In genomic region chr1:8870118-8870517, GRCh38 we compare ENCODE assay signal across 16 cellular contexts. TPM values are rescaled to one million over a fixed set of nuclear protein-coding genes. Genes with fewer than 3 reads are reported as not detected.
DNase-seq lines count a peak whose midpoint lies in the region; ATAC-seq and TF ChIP-seq lines count a peak whose summit lies in the region.
"Had no signal": no experiment of that assay in that cellular context is flagged by ENCODE, and none has a peak within 500 bp of the region (broad histone marks: within the 10 kb centered on the region; RNA-seq: fewer than 3 reads in every experiment).

No MANE protein-coding gene starts in this region.

- peaks cover 50% of the 10 kb centered on the region for H4K20me1 ChIP-seq in MM.1S (ENCODE audit: insufficient read depth, low read length)

- H3K9me3 Mint-ChIP-seq in activated naive CD4-positive, alpha-beta T cell treated with anti-CD3 and anti-CD28 coated beads, Interleukin-2, amount 10 ng/mL, durations not matched to agents 7 days and 5 days: no peaks in the 10 kb centered on the region
- H3K9me3 Mint-ChIP-seq in type B pancreatic cell: no peaks in the 10 kb centered on the region

- H3F3A ChIP-seq in MM.1S (ENCODE audit: insufficient read depth, low read length): peaks cover 21% of the 10 kb centered on the region; the same call in 1 of the 2 replicates

- no peaks in the 10 kb centered on the region for H3K27me3 Mint-ChIP-seq in activated naive CD4-positive, alpha-beta T cell treated with anti-CD3 and anti-CD28 coated beads, Interleukin-2, amount 10 ng/mL, durations not matched to agents 7 days and 5 days
- no peaks in the 10 kb centered on the region for H3K27me3 Mint-ChIP-seq in T-helper 17 cell
- no peaks in the 10 kb centered on the region for H3K27me3 Mint-ChIP-seq in type B pancreatic cell

- peaks cover 91% of the 10 kb centered on the region for H3K36me3 Mint-ChIP-seq in activated naive CD4-positive, alpha-beta T cell treated with anti-CD3 and anti-CD28 coated beads, Interleukin-2, amount 10 ng/mL, durations not matched to agents 7 days and 5 days
- H3K36me3 Mint-ChIP-seq in T-helper 17 cell (ENCODE audit: low read depth) (peaks cover 4% of the 10 kb centered on the region), type B pancreatic cell (peaks cover 47% of the 10 kb centered on the region)

- no peak overlapping the region for H3K9ac ChIP-seq in MM.1S (ENCODE audit: low read length)
- H3K9ac ChIP-seq: KMS-11 had no signal

- CTCF ChIA-PET in activated naive CD4-positive, alpha-beta T cell treated with anti-CD3 and anti-CD28 coated beads, Interleukin-2, amount 10 ng/mL, durations not matched to agents 7 days and 5 days (lab: Charles Lee): interaction anchor here (0.9 to 2.2 kb wide), 4 partner anchors 9 to 135 kb away, joined by 3 to 7 read pairs (median 6); no protein-coding TSS in a partner anchor

- peak overlapping the region; percentile 98 for H3K27ac ChIP-seq in epithelial cell of prostate
- H3K27ac ChIP-seq in MM.1S (ENCODE audit: low read length): no peak overlapping the region
- H3K27ac ChIP-seq: ascending aorta, KMS-11, psoas muscle had no signal

- TF ChIP-seq CTCF in type B pancreatic cell (conservative IDR thresholded peaks at IDR 0.05): no peak
- no peak for TF ChIP-seq CTCF in MM.1S (IDR thresholded peaks at IDR 0.05; ENCODE audit: low read length)

- peak overlapping the region; percentile 78 for H3K27ac Mint-ChIP-seq in activated naive CD4-positive, alpha-beta T cell treated with anti-CD3 and anti-CD28 coated beads, Interleukin-2, amount 10 ng/mL, durations not matched to agents 7 days and 5 days
- H3K27ac Mint-ChIP-seq in T-helper 17 cell (peak overlapping the region; percentile 57), type B pancreatic cell (peak overlapping the region; percentile 70)

- H3K4me1 Mint-ChIP-seq in activated naive CD4-positive, alpha-beta T cell treated with anti-CD3 and anti-CD28 coated beads, Interleukin-2, amount 10 ng/mL, durations not matched to agents 7 days and 5 days: peaks cover 81% of the 10 kb centered on the region
- peaks cover 30% of the 10 kb centered on the region for H3K4me1 Mint-ChIP-seq in T-helper 17 cell
- peaks cover 36% of the 10 kb centered on the region for H3K4me1 Mint-ChIP-seq in type B pancreatic cell (ENCODE audit: unreplicated experiment)

- H3K4me3 Mint-ChIP-seq in activated naive CD4-positive, alpha-beta T cell treated with anti-CD3 and anti-CD28 coated beads, Interleukin-2, amount 10 ng/mL, durations not matched to agents 7 days and 5 days: peak overlapping the region; percentile 6
- H3K4me3 Mint-ChIP-seq in T-helper 17 cell (no peak overlapping the region), type B pancreatic cell (no peak overlapping the region)

- H3K9me2 ChIP-seq in MM.1S (replicated peaks; ENCODE audit: insufficient read depth, low read length): no peaks in the 10 kb centered on the region

- H3K79me2 ChIP-seq in MM.1S (ENCODE audit: low read length): peaks cover 91% of the 10 kb centered on the region

- H3K9me3 ChIP-seq in T-helper 17 cell (ENCODE audit: control insufficient read depth, low read length, poor library complexity, severe bottlenecking) (no peaks in the 10 kb centered on the region), MM.1S (replicated peaks; ENCODE audit: insufficient read depth, low read length) (no peaks in the 10 kb centered on the region)
- H3K9me3 ChIP-seq: ascending aorta, psoas muscle, upper lobe of left lung had no signal

- no peaks in the 10 kb centered on the region for H3K27me3 ChIP-seq in MM.1S (replicated peaks; ENCODE audit: insufficient read depth, low read length)
- H3K27me3 ChIP-seq: ascending aorta, dorsolateral prefrontal cortex, upper lobe of left lung had no signal

- H3K4me2 ChIP-seq in MM.1S (ENCODE audit: low read depth, low read length): no peak overlapping the region
- H3K4me2 ChIP-seq: KMS-11 had no signal

- H3K4me3 ChIP-seq in MM.1S (ENCODE audit: low read length): no peak overlapping the region
- H3K4me3 ChIP-seq: ascending aorta, psoas muscle, upper lobe of left lung had no signal

- no peak overlapping the region for H2AFZ ChIP-seq in MM.1S (ENCODE audit: low read length)

- no peak for DNase-seq in activated naive CD4-positive, alpha-beta T cell treated with anti-CD3 and anti-CD28 coated beads, Interleukin-2, amount 10 ng/mL, durations not matched to agents 7 days and 5 days
- DNase-seq in activated naive CD4-positive, alpha-beta T cell treated with anti-CD3 and anti-CD28 coated beads, Interleukin-2, amount 50 U/mL, for 16 hours: no peak
- DNase-seq in T-helper 17 cell (no peak), epithelial cell of prostate (ENCODE audit: low read depth, low spot score) (no peak), type B pancreatic cell (ENCODE audit: extremely low spot score, unreplicated experiment) (no peak), mesenteric fat pad (ENCODE audit: low spot score) (no peak), Ammon's horn (ENCODE audit: low spot score) (no peak), MM.1S (no peak)
- DNase-seq: dorsolateral prefrontal cortex, NCI-H1694, NCI-H774, psoas muscle, T1000, upper lobe of left lung had no signal

- peaks cover 20% of the 10 kb centered on the region; the same call in 1 of the 2 replicates for H3K4me1 ChIP-seq in MM.1S (ENCODE audit: low read length)

- ATAC-seq in T-helper 17 cell: no peak
- ATAC-seq: psoas muscle had no signal

- H3K36me3 ChIP-seq in MM.1S (replicated peaks; ENCODE audit: insufficient read depth, low read length): peaks cover 54% of the 10 kb centered on the region

RNA-seq across cellular contexts. Expression of gene ENO1, which starts 8.4 kb away (rescaled TPM):
- total RNA-seq in T-helper 17 cell (100 to 1,000 TPM; 322 to 380 TPM), type B pancreatic cell (ENCODE audit: low replicate concordance) (599 and 828 TPM in 2 replicates), mesenteric fat pad (863 TPM)

RNA-seq across cellular contexts. Expression of gene RERE, which starts 52.7 kb away (rescaled TPM):
- total RNA-seq in T-helper 17 cell (100 to 1,000 TPM; 102 to 108 TPM), type B pancreatic cell (ENCODE audit: low replicate concordance) (100 and 141 TPM in 2 replicates), mesenteric fat pad (120 TPM)
